Comparison of ENCODE assay signal across 15 cellular contexts in genomic region chr1:236016782-236017400, GRCh38. TPM values are rescaled to one million over a fixed set of nuclear protein-coding genes. Genes with fewer than 3 reads are reported as not detected.
DNase-seq lines count a peak whose midpoint lies in the region; ATAC-seq, FAIRE-seq and TF ChIP-seq lines count a peak whose summit lies in the region.
"Had no signal": no experiment of that assay in that cellular context is flagged by ENCODE, and none has a peak within 500 bp of the region (broad histone marks: within the 10 kb centered on the region; RNA-seq: fewer than 3 reads in every experiment).

No MANE protein-coding gene starts in this region.

- no peak for FAIRE-seq in bronchial epithelial cell (lab: Jason Lieb, UNC)

- H3K9me3 ChIP-seq in lower lobe of right lung (no peaks in the 10 kb centered on the region), upper lobe of right lung (no peaks in the 10 kb centered on the region)
- H3K9me3 ChIP-seq: mucosa of descending colon, psoas muscle, SJCRH30 had no signal

- intact Hi-C loops in lower lobe of right lung (cut with DNase I): no loop called here
- intact Hi-C loops in upper lobe of right lung (cut with DNase I): no loop called here

- DNase-seq in HT1080 (ENCODE audit: low read depth) (peak; percentile 53), bronchial epithelial cell (ENCODE audit: low read depth) (peak; percentile 92), lower lobe of right lung (no peak), upper lobe of right lung (no peak), mesenteric fat pad (ENCODE audit: low spot score) (no peak)
- DNase-seq: activated naive CD4-positive, alpha-beta T cell; NCI-H1436 treated with DMSO at 0.1 percent for 48 hours; NCI-H69; SJCRH30; stimulated activated CD4-positive, alpha-beta T cell treated with anti-CD3 and anti-CD28 coated beads, Interleukin-4, amount 100 ng/mL, for 1 hour had no signal

- no peak for ATAC-seq in lower lobe of right lung
- no peak for ATAC-seq in upper lobe of right lung
- ATAC-seq in HG03196 (IDR thresholded peaks at IDR 0.05; ENCODE audit: unreplicated experiment): no peak
- ATAC-seq in HG03439 (IDR thresholded peaks at IDR 0.05; ENCODE audit: unreplicated experiment): no peak
- ATAC-seq: stimulated activated memory B cell treated with anti-CD40 and anti-IgM and Interleukin-4, amounts not matched to agents 10 μg/mL and 1 μg/mL and 100 μg/mL, for 72 hours had no signal

- H3K4me3 ChIP-seq in bronchial epithelial cell (ENCODE audit: low read depth, low read length): no peak overlapping the region
- H3K4me3 ChIP-seq in lower lobe of right lung: no peak overlapping the region
- H3K4me3 ChIP-seq in upper lobe of right lung: no peak overlapping the region
- H3K4me3 ChIP-seq: mucosa of descending colon, psoas muscle, SJCRH30 had no signal

- H3K27me3 ChIP-seq in bronchial epithelial cell (ENCODE audit: control insufficient read depth, insufficient read depth, low read length) (peaks cover 2% of the 10 kb centered on the region), lower lobe of right lung (ENCODE audit: low read depth) (no peaks in the 10 kb centered on the region), upper lobe of right lung (no peaks in the 10 kb centered on the region)
- H3K27me3 ChIP-seq: SJCRH30 had no signal

- TF ChIP-seq CTCF in bronchial epithelial cell (IDR thresholded peaks at IDR 0.05; ENCODE audit: insufficient read depth, low read length, severe bottlenecking): no peak
- TF ChIP-seq CTCF in lower lobe of right lung (IDR thresholded peaks at IDR 0.05): no peak
- no peak for TF ChIP-seq CTCF in upper lobe of right lung (IDR thresholded peaks at IDR 0.05)

- H3K27ac ChIP-seq in lower lobe of right lung (peak overlapping the region; percentile 3), upper lobe of right lung (peak overlapping the region; percentile 20)
- H3K27ac ChIP-seq: psoas muscle, SJCRH30 had no signal

- H3K4me1 ChIP-seq in lower lobe of right lung (peaks cover 19% of the 10 kb centered on the region), upper lobe of right lung (peaks cover 23% of the 10 kb centered on the region)
- H3K4me1 ChIP-seq: psoas muscle, SJCRH30 had no signal

- H3K36me3 ChIP-seq in bronchial epithelial cell (ENCODE audit: control insufficient read depth, insufficient read depth, low read length) (no peaks in the 10 kb centered on the region), lower lobe of right lung (peaks cover 13% of the 10 kb centered on the region), upper lobe of right lung (no peaks in the 10 kb centered on the region)
- H3K36me3 ChIP-seq: SJCRH30 had no signal

RNA-seq across cellular contexts. Expression of gene NID1, which starts 48.0 kb away (rescaled TPM):
- total RNA-seq in HT1080 (2014; rRNA removed; shearing (Covaris generic)): 15.7 and 17.5 TPM in 2 replicates
- 23.6 and 31.8 TPM in 2 replicates for polyA plus RNA-seq in HT1080 (2015; cell fraction: cytosol; rRNA removed)
- polyA plus RNA-seq in HT1080 (2015; cell fraction: nucleus; rRNA removed): 118 and 137 TPM in 2 replicates
- 0.13 and 1.3 TPM in 2 replicates for total RNA-seq in bronchial epithelial cell
- 46.6 TPM for total RNA-seq in lower lobe of right lung
- total RNA-seq in upper lobe of right lung: 60.5 TPM
- total RNA-seq in mesenteric fat pad: 238 TPM

Comparison
In these comparisons a context has a peak if more than half of its experiments do, and no peak if none do; other contexts are left out.
1. DNase-seq: peak in HT1080 (single experiment) and bronchial epithelial cell (single experiment); none in lower lobe of right lung (single experiment), upper lobe of right lung (single experiment) and mesenteric fat pad (single experiment).